In the genomic region with DNA sequence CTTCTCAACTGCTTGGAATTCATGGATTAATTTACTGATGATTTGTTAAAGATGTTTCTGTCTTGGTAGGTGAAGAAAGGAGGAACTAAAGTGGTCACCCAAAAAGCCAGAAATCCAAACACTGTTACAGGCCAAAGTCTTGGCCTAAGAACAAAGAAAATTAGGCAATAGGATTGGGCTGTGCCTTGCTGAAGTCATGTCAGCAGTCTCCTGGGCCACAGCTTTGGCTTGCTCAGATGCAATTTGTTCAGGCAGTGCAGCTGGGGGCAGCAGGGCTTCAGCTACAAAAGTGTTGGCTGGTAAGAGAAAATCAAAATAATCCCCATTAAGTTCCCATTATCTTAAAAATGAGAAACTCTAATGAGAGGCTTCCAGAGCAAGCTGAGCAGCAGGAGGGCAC, we compare ENCODE assay signal across 7 cellular contexts. TPM values are rescaled to one million over a fixed set of nuclear protein-coding genes. Genes with fewer than 3 reads are reported as not detected.
DNase-seq lines count a peak whose midpoint lies in the region; ATAC-seq and TF ChIP-seq lines count a peak whose summit lies in the region.

No MANE protein-coding gene starts in this region.

- H3K79me2 ChIP-seq in KMS-11 (ENCODE audit: insufficient read depth, low read depth) (no peaks in the 10 kb centered on the region), smooth muscle cell (ENCODE audit: low read depth) (no peaks in the 10 kb centered on the region)

- H4K20me1 ChIP-seq in KMS-11 (ENCODE audit: insufficient read depth) (no peaks in the 10 kb centered on the region), smooth muscle cell (ENCODE audit: low read depth) (no peaks in the 10 kb centered on the region)

- CTCF ChIA-PET in T-cell (lab: Charles Lee): no interaction called here

- no peak for TF ChIP-seq CTCF in KMS-11 (conservative IDR thresholded peaks at IDR 0.05; ENCODE audit: low read depth, low read length)
- no peak for TF ChIP-seq CTCF in glutamatergic neuron (IDR thresholded peaks at IDR 0.05; ENCODE audit: partially characterized antibody, unreplicated experiment)
- TF ChIP-seq CTCF in smooth muscle cell (IDR thresholded peaks at IDR 0.05; ENCODE audit: borderline replicate concordance, insufficient read depth, poor library complexity, severe bottlenecking): no peak

- H2AFZ ChIP-seq in KMS-11 (ENCODE audit: low read depth) (peak overlapping the region; percentile 30), smooth muscle cell (ENCODE audit: low read depth) (no peak overlapping the region)

- POLR2A ChIA-PET in T-cell (lab: Charles Lee): interaction anchor here in 1 of 2 donors (0.6 kb wide), 1 partner anchor 40 kb away, joined by 3 read pairs; no protein-coding TSS in a partner anchor

- H3K27ac Mint-ChIP-seq in T-cell: peak overlapping the region; percentile 93
- peak overlapping the region; percentile 9 for H3K27ac Mint-ChIP-seq in glutamatergic neuron (ENCODE audit: unreplicated experiment)

- H3K27ac ChIP-seq in KMS-11 (peak overlapping the region; percentile 93), smooth muscle cell (ENCODE audit: low read depth) (peak overlapping the region; percentile 59)

- H3K4me1 Mint-ChIP-seq in T-cell: peaks cover 61 to 71% (median 63%) of the 10 kb centered on the region in 3 donors
- no peaks in the 10 kb centered on the region for H3K4me1 Mint-ChIP-seq in glutamatergic neuron (ENCODE audit: low read depth, unreplicated experiment)

- H3K27me3 ChIP-seq in KMS-11 (ENCODE audit: insufficient read depth, low read depth) (no peaks in the 10 kb centered on the region), smooth muscle cell (ENCODE audit: low read depth) (no peaks in the 10 kb centered on the region)

- H3K4me3 Mint-ChIP-seq in T-cell (peak overlapping the region in 1 of 3 donors; percentile 57), glutamatergic neuron (ENCODE audit: unreplicated experiment) (no peak overlapping the region)

- peak overlapping the region; percentile 9; the same call in 1 of the 2 replicates for H3K9ac ChIP-seq in KMS-11
- H3K9ac ChIP-seq in smooth muscle cell (ENCODE audit: low read depth): no peak overlapping the region

- ATAC-seq in T-cell (replicated peaks in 1 of 4): no peak

- DNase-seq in T-cell: no peak
- DNase-seq in glutamatergic neuron: no peak
- no peak for DNase-seq in smooth muscle cell (lab: John Stamatoyannopoulos, UW; ENCODE audit: unreplicated experiment)
- DNase-seq in stimulated activated naive CD4-positive, alpha-beta T cell (lab: John Stamatoyannopoulos, UW): no peak
- no peak for DNase-seq in stimulated activated CD4-positive, alpha-beta T cell treated with anti-CD3 and anti-CD28 coated beads, Interleukin-4, amount 100 ng/mL, for 24 hours
- no peak for DNase-seq in retina

- no peaks in the 10 kb centered on the region for H3F3A ChIP-seq in smooth muscle cell (ENCODE audit: low read depth)

- H3K9me3 Mint-ChIP-seq in T-cell: no peaks in the 10 kb centered on the region
- peaks cover 4% of the 10 kb centered on the region for H3K9me3 Mint-ChIP-seq in glutamatergic neuron (ENCODE audit: unreplicated experiment)

- H3K36me3 Mint-ChIP-seq in T-cell (no peaks in the 10 kb centered on the region), glutamatergic neuron (ENCODE audit: unreplicated experiment) (peaks cover 9% of the 10 kb centered on the region)

- H3K9me3 ChIP-seq in smooth muscle cell (replicated peaks; ENCODE audit: low read depth): no peaks in the 10 kb centered on the region

- no peaks in the 10 kb centered on the region for H3K27me3 Mint-ChIP-seq in T-cell
- H3K27me3 Mint-ChIP-seq in glutamatergic neuron (ENCODE audit: unreplicated experiment): peaks cover 5% of the 10 kb centered on the region

- H3K4me3 ChIP-seq in KMS-11 (IDR thresholded peaks at IDR 0.05; ENCODE audit: insufficient read depth, low read depth, low read length) (no peak overlapping the region), smooth muscle cell (no peak overlapping the region)

- peak overlapping the region; percentile 69 for H3K4me2 ChIP-seq in KMS-11
- H3K4me2 ChIP-seq in smooth muscle cell: peak overlapping the region; percentile 14

- H3K4me1 ChIP-seq in KMS-11 (ENCODE audit: low read depth, poor library complexity, severe bottlenecking) (peaks cover 60% of the 10 kb centered on the region), smooth muscle cell (ENCODE audit: low read depth) (peaks cover 6% of the 10 kb centered on the region)

- no peaks in the 10 kb centered on the region for H3K36me3 ChIP-seq in KMS-11 (ENCODE audit: insufficient read depth)
- no peaks in the 10 kb centered on the region for H3K36me3 ChIP-seq in smooth muscle cell (ENCODE audit: low read depth)

RNA-seq across cellular contexts. Expression of a gene that starts 14.0 kb away (rescaled TPM):
- 100 to 1,000 TPM in 4 of 5 donors, 10 to 100 TPM in 1; 95.0 to 108 (median 103) TPM for total RNA-seq in T-cell
- 17.9 TPM for total RNA-seq in glutamatergic neuron (ENCODE audit: unreplicated experiment)
- total RNA-seq in smooth muscle cell: 49.4 and 64.9 TPM in 2 replicates
- polyA plus RNA-seq in smooth muscle cell: 36.8 and 39.8 TPM in 2 replicates
